15 cellular contexts compared by ENCODE assay signal in genomic region chr16:68436581-68436980, GRCh38. TPM values are rescaled to one million over a fixed set of nuclear protein-coding genes. Genes with fewer than 3 reads are reported as not detected.
DNase-seq lines count a peak whose midpoint lies in the region; ATAC-seq and TF ChIP-seq lines count a peak whose summit lies in the region.
"Had no signal": no experiment of that assay in that cellular context is flagged by ENCODE, and none has a peak within 500 bp of the region (broad histone marks: within the 10 kb centered on the region; RNA-seq: fewer than 3 reads in every experiment).

No MANE protein-coding gene starts in this region.

- no peak overlapping the region for H3K27ac Mint-ChIP-seq in endothelial cell (ENCODE audit: unreplicated experiment)
- no peak overlapping the region for H3K27ac Mint-ChIP-seq in naive thymus-derived CD8-positive, alpha-beta T cell
- H3K27ac Mint-ChIP-seq: activated CD8-positive, alpha-beta memory T cell treated with anti-CD3 and anti-CD28 coated beads, Interleukin-2, amount 10 ng/mL, durations not matched to agents 7 days and 5 days had no signal

- H3K27me3 ChIP-seq in cardiac muscle cell, result peaks cover 25% of the 10 kb centered on the region

- H3K36me3 Mint-ChIP-seq in endothelial cell (ENCODE audit: low read depth, unreplicated experiment), result no peaks in the 10 kb centered on the region
- peaks cover 0 to 8% (median 0%) of the 10 kb centered on the region in 3 donors for H3K36me3 Mint-ChIP-seq in naive thymus-derived CD8-positive, alpha-beta T cell
- H3K36me3 Mint-ChIP-seq: activated CD8-positive, alpha-beta memory T cell treated with anti-CD3 and anti-CD28 coated beads, Interleukin-2, amount 10 ng/mL, durations not matched to agents 7 days and 5 days had no signal

- no peaks in the 10 kb centered on the region for H3K9me3 ChIP-seq in cardiac muscle cell (ENCODE audit: low read depth)

- no peak overlapping the region for H3K27ac ChIP-seq in cardiac muscle cell
- H3K27ac ChIP-seq: esophagus squamous epithelium had no signal

- H3K9me3 Mint-ChIP-seq in endothelial cell (ENCODE audit: unreplicated experiment), result no peaks in the 10 kb centered on the region
- H3K9me3 Mint-ChIP-seq in naive thymus-derived CD8-positive, alpha-beta T cell, result peaks cover 0 to 9% (median 2%) of the 10 kb centered on the region in 9 donors

- ATAC-seq in Right ventricle myocardium superior (ENCODE audit: poor library complexity) (no peak), GM19328 (IDR thresholded peaks at IDR 0.05; ENCODE audit: unreplicated experiment) (no peak), HG03196 (IDR thresholded peaks at IDR 0.05; ENCODE audit: unreplicated experiment) (no peak), HG02840 (IDR thresholded peaks at IDR 0.05; ENCODE audit: low FRiP score, unreplicated experiment) (no peak)
- no peak for ATAC-seq in naive thymus-derived CD8-positive, alpha-beta T cell
- ATAC-seq: activated CD8-positive, alpha-beta memory T cell treated with anti-CD3 and anti-CD28 coated beads, Interleukin-2, amount 10 ng/mL, durations not matched to agents 7 days and 5 days; left colon had no signal

- TF ChIP-seq CTCF in cardiac muscle cell (IDR thresholded peaks at IDR 0.05; ENCODE audit: low read depth, low read length), result peak; percentile 29
- TF ChIP-seq CTCF in endothelial cell (IDR thresholded peaks at IDR 0.05; ENCODE audit: unreplicated experiment), result peak; percentile 64

- intact Hi-C loops in Right ventricle myocardium superior (cut with DNase I), result no loop called here

- no peak overlapping the region for H3K4me3 ChIP-seq in cardiac muscle cell
- H3K4me3 ChIP-seq: esophagus squamous epithelium had no signal

- POLR2A ChIA-PET in naive thymus-derived CD8-positive, alpha-beta T cell (lab: Charles Lee), result no interaction called here

- H3K4me1 Mint-ChIP-seq in endothelial cell (ENCODE audit: unreplicated experiment), result peaks cover 7% of the 10 kb centered on the region
- peaks cover 7 to 14% (median 9%) of the 10 kb centered on the region in 4 donors for H3K4me1 Mint-ChIP-seq in naive thymus-derived CD8-positive, alpha-beta T cell

- H3K4me1 ChIP-seq in cardiac muscle cell (ENCODE audit: low read depth), result no peaks in the 10 kb centered on the region

- H3K36me3 ChIP-seq in cardiac muscle cell, result no peaks in the 10 kb centered on the region
- H3K36me3 ChIP-seq: esophagus squamous epithelium had no signal

- peaks cover 2% of the 10 kb centered on the region for H3K27me3 Mint-ChIP-seq in endothelial cell (ENCODE audit: unreplicated experiment)
- peaks cover 0 to 13% (median 2%) of the 10 kb centered on the region in 5 donors for H3K27me3 Mint-ChIP-seq in naive thymus-derived CD8-positive, alpha-beta T cell

- DNase-seq in cardiac muscle cell (ENCODE audit: low read depth in 1 of 2, low spot score in 1 of 2), result no peak
- DNase-seq in Right ventricle myocardium superior, result no peak
- DNase-seq in NCI-H82 (lab: John Stamatoyannopoulos, UW), result peak; percentile 62
- DNase-seq in endothelial cell (ENCODE audit: low spot score), result no peak
- DNase-seq in naive thymus-derived CD8-positive, alpha-beta T cell, result no peak
- DNase-seq: activated CD8-positive, alpha-beta memory T cell treated with anti-CD3 and anti-CD28 coated beads, Interleukin-2, amount 10 ng/mL, durations not matched to agents 7 days and 5 days; amygdala; esophagus squamous epithelium; KG1; left colon; NCI-H524; stimulated activated CD4-positive, alpha-beta T cell treated with anti-CD3 and anti-CD28 coated beads, Interleukin-4, amount 100 ng/mL, for 24 hours had no signal

- no peak overlapping the region for H3K4me3 Mint-ChIP-seq in endothelial cell (ENCODE audit: unreplicated experiment)
- H3K4me3 Mint-ChIP-seq in naive thymus-derived CD8-positive, alpha-beta T cell, result no peak overlapping the region
- H3K4me3 Mint-ChIP-seq: activated CD8-positive, alpha-beta memory T cell treated with anti-CD3 and anti-CD28 coated beads, Interleukin-2, amount 10 ng/mL, durations not matched to agents 7 days and 5 days had no signal

RNA-seq across cellular contexts. Expression of gene SMPD3, which starts 11.7 kb away (rescaled TPM):
- total RNA-seq in cardiac muscle cell, result 0.27 TPM in 1 of 2 replicates, not detected in the other
- polyA plus RNA-seq in cardiac muscle cell, result 1.5 and 2.8 TPM in 2 replicates
- total RNA-seq in Right ventricle myocardium superior, result 0.13 TPM
- total RNA-seq in endothelial cell (ENCODE audit: unreplicated experiment), result not detected
- under 1 TPM; 0.27 to 0.88 TPM for total RNA-seq in naive thymus-derived CD8-positive, alpha-beta T cell
- 1 to 10 TPM in 1 of 3 donors, under 1 TPM in 2; 0.80 to 3.5 (median 0.94) TPM for polyA plus RNA-seq in naive thymus-derived CD8-positive, alpha-beta T cell
